In the genomic region with DNA sequence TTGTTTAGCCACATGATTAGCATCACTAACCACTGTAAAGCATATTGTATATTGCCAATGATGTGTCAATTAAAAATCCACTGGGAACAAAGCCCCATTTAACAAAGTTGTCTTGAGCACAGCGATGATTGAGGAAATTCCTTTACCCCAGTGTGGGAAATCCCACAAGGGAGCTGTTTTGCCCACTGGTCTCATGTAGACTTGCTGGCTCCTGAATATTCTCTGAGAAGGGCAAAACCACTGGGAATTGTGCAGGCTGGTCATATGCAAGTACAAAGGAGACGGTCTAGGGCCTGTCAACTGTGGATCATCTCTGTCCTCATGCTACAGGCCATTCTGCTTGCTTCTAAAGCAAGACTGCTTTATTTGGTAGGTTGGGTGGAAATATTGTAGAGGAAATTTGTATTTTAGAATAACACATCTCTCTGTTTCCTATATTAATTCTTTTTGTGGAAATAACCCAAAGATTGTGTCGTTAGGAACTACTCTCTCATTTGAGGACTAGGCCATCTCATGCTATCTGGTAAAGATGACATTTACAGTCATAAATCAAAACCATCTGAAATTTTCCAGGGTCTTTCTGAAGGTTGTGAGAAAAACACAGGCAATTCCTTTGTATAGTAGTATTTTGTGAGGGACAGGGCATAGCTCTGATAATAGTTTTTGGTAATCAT, we compare ENCODE assay signal across 14 cellular contexts.
A peak's percentile ranks its signal among the peaks of the same experiment; 100 is the strongest.
DNase-seq lines count a peak whose midpoint lies in the region; ATAC-seq and TF ChIP-seq lines count a peak whose summit lies in the region.
"Had no signal": no experiment of that assay in that cellular context is flagged by ENCODE, and none has a peak within 500 bp of the region (broad histone marks: within the 10 kb centered on the region; RNA-seq: fewer than 3 reads in every experiment).

No MANE protein-coding gene starts in this region.

- no TSS peak for BruUV-seq in mammary epithelial cell (replicated peaks; lab: Mats Ljungman, UMichigan)

- H3K27me3 Mint-ChIP-seq in activated CD4-positive, alpha-beta T cell treated with anti-CD3 and anti-CD28 coated beads, Interleukin-2, amount 10 ng/mL, durations not matched to agents 24 days and 14 days, result no peaks in the 10 kb centered on the region
- peaks cover 2% of the 10 kb centered on the region for H3K27me3 Mint-ChIP-seq in GM23338 (ENCODE audit: insufficient read depth, low read depth, poor library complexity)

- no peak for TF ChIP-seq CTCF in mammary epithelial cell (conservative IDR thresholded peaks at IDR 0.05 in 1 of 2, IDR thresholded peaks at IDR 0.05 in 1 of 2; ENCODE audit: extremely low read depth in 1 of 2, insufficient read depth in 1 of 2, low read depth in 1 of 2, low read length in 2 of 2)
- TF ChIP-seq CTCF in GM23338 (conservative IDR thresholded peaks at IDR 0.05; ENCODE audit: low read depth in 2 of 2), result no peak

- peaks cover 15% of the 10 kb centered on the region for H3K36me3 Mint-ChIP-seq in activated CD4-positive, alpha-beta T cell treated with anti-CD3 and anti-CD28 coated beads, Interleukin-2, amount 10 ng/mL, durations not matched to agents 24 days and 14 days (ENCODE audit: low read depth)
- H3K36me3 Mint-ChIP-seq in GM23338 (ENCODE audit: low read depth), result no peaks in the 10 kb centered on the region

- H3K4me3 Mint-ChIP-seq in activated CD4-positive, alpha-beta T cell treated with anti-CD3 and anti-CD28 coated beads, Interleukin-2, amount 10 ng/mL, durations not matched to agents 24 days and 14 days, result no peak overlapping the region
- no peak overlapping the region for H3K4me3 Mint-ChIP-seq in GM23338

- H4K20me1 ChIP-seq in mammary epithelial cell (ENCODE audit: insufficient read depth, low read length) (no peaks in the 10 kb centered on the region), GM23338 (replicated peaks; ENCODE audit: insufficient read depth) (no peaks in the 10 kb centered on the region; the same call in 1 of the 2 replicates)

- H3K36me3 ChIP-seq in mammary epithelial cell (ENCODE audit: insufficient read depth, low read length) (no peaks in the 10 kb centered on the region), skeletal muscle satellite cell (ENCODE audit: insufficient read depth, low read length) (no peaks in the 10 kb centered on the region), GM23338 (ENCODE audit: insufficient read depth) (no peaks in the 10 kb centered on the region)
- H3K36me3 ChIP-seq: ascending aorta, gastroesophageal sphincter had no signal

- peak overlapping the region; percentile 34 for H2AFZ ChIP-seq in mammary epithelial cell (ENCODE audit: low read depth, low read length)
- H2AFZ ChIP-seq in GM23338, result no peak overlapping the region

- WGBS in mammary epithelial cell (ENCODE audit: low coverage, missing lambda C conversion rate), result 100% methylated on average over 2 of the region's 3 CpGs

- peaks cover 10% of the 10 kb centered on the region for H3K4me1 ChIP-seq in mammary epithelial cell (ENCODE audit: insufficient read depth, low read length)
- H3K4me1 ChIP-seq in skeletal muscle satellite cell (ENCODE audit: control insufficient read depth, insufficient read depth, low read length), result peaks cover 14% of the 10 kb centered on the region
- peaks cover 24% of the 10 kb centered on the region for H3K4me1 ChIP-seq in GM23338 (ENCODE audit: insufficient read depth)
- H3K4me1 ChIP-seq: Caco-2 had no signal

- H3F3A ChIP-seq in GM23338 (replicated peaks; ENCODE audit: low read depth), result no peaks in the 10 kb centered on the region

- in situ Hi-C loops in mammary epithelial cell (cut with MboI; ENCODE audit: low sequenced_read_pairs in 2 of 2), result no loop called here

- H3K27ac ChIP-seq in mammary epithelial cell (ENCODE audit: insufficient read depth, low read depth, low read length) (no peak overlapping the region), GM23338 (ENCODE audit: low read depth) (no peak overlapping the region)
- H3K27ac ChIP-seq: ascending aorta, gastroesophageal sphincter, KMS-11, RWPE1 had no signal

- no peaks in the 10 kb centered on the region for H3K9me2 ChIP-seq in GM23338 (ENCODE audit: insufficient read depth)

- ATAC-seq in GM23338, result no peak
- ATAC-seq: gastroesophageal sphincter had no signal

- CTCF ChIA-PET in mammary epithelial cell (lab: Charles Lee; ENCODE audit: low non-redundant PET), result no interaction called here

- H3K27ac Mint-ChIP-seq in activated CD4-positive, alpha-beta T cell treated with anti-CD3 and anti-CD28 coated beads, Interleukin-2, amount 10 ng/mL, durations not matched to agents 24 days and 14 days, result peak overlapping the region; percentile 74
- H3K27ac Mint-ChIP-seq in GM23338, result no peak overlapping the region

- H3K9me3 Mint-ChIP-seq in activated CD4-positive, alpha-beta T cell treated with anti-CD3 and anti-CD28 coated beads, Interleukin-2, amount 10 ng/mL, durations not matched to agents 24 days and 14 days, result peaks cover 6% of the 10 kb centered on the region
- H3K9me3 Mint-ChIP-seq in GM23338, result no peaks in the 10 kb centered on the region

- H3K79me2 ChIP-seq in mammary epithelial cell (ENCODE audit: insufficient read depth, low read length), result peaks cover 79% of the 10 kb centered on the region
- H3K79me2 ChIP-seq in GM23338 (replicated peaks; ENCODE audit: insufficient read depth), result peaks cover 99% of the 10 kb centered on the region

- no peak overlapping the region for H3K9ac ChIP-seq in mammary epithelial cell (ENCODE audit: insufficient read depth, low read length)
- H3K9ac ChIP-seq in skeletal muscle satellite cell (ENCODE audit: low read depth, low read length), result no peak overlapping the region
- H3K9ac ChIP-seq: KMS-11 had no signal

- DNase-seq in activated CD4-positive, alpha-beta T cell treated with anti-CD3 and anti-CD28 coated beads, Interleukin-2, amount 10 ng/mL, durations not matched to agents 24 days and 14 days, result no peak
- no peak for DNase-seq in activated CD4-positive, alpha-beta T cell treated with anti-CD3 and anti-CD28 coated beads for 1 hour
- DNase-seq in HT-29 (ENCODE audit: low spot score) (peak; percentile 21), mammary epithelial cell (no peak), NCI-H2227 treated with DMSO at 0.1 percent for 48 hours (lab: John Stamatoyannopoulos, UW) (no peak), GM23338 (ENCODE audit: low spot score) (no peak), UCSD-AML1 (lab: John Stamatoyannopoulos, UW; ENCODE audit: unreplicated experiment) (no peak)
- DNase-seq: Caco-2, NCI-H187 treated with DMSO at 0.1 percent for 48 hours had no signal

- H3K4me3 ChIP-seq in mammary epithelial cell (replicated peaks in 1 of 3; ENCODE audit: insufficient read depth in 1 of 3, low read depth in 2 of 3, low read length in 3 of 3) (no peak overlapping the region), skeletal muscle satellite cell (ENCODE audit: low read length) (no peak overlapping the region), GM23338 (no peak overlapping the region)
- H3K4me3 ChIP-seq: ascending aorta, gastroesophageal sphincter had no signal

- H3K27me3 ChIP-seq in mammary epithelial cell (ENCODE audit: insufficient read depth, low read length) (no peaks in the 10 kb centered on the region), skeletal muscle satellite cell (ENCODE audit: control insufficient read depth, insufficient read depth, low read length) (no peaks in the 10 kb centered on the region), GM23338 (ENCODE audit: insufficient read depth) (no peaks in the 10 kb centered on the region)
- H3K27me3 ChIP-seq: ascending aorta, gastroesophageal sphincter had no signal

- H3K9me3 ChIP-seq in mammary epithelial cell (replicated peaks; ENCODE audit: insufficient read depth, low read length), result no peaks in the 10 kb centered on the region
- no peaks in the 10 kb centered on the region for H3K9me3 ChIP-seq in skeletal muscle satellite cell (replicated peaks; ENCODE audit: low read length)
- H3K9me3 ChIP-seq: ascending aorta, Caco-2, gastroesophageal sphincter had no signal

- H3K4me2 ChIP-seq in mammary epithelial cell (ENCODE audit: insufficient read depth, low read depth, low read length) (peak overlapping the region; percentile 58), skeletal muscle satellite cell (ENCODE audit: low read length) (peak overlapping the region; percentile 67), GM23338 (no peak overlapping the region)
- H3K4me2 ChIP-seq: KMS-11 had no signal

- H3K4me1 Mint-ChIP-seq in activated CD4-positive, alpha-beta T cell treated with anti-CD3 and anti-CD28 coated beads, Interleukin-2, amount 10 ng/mL, durations not matched to agents 24 days and 14 days, result peaks cover 20% of the 10 kb centered on the region
- H3K4me1 Mint-ChIP-seq in GM23338, result peaks cover 41% of the 10 kb centered on the region

- dilution Hi-C loops in mammary epithelial cell (cut with HindIII; ENCODE audit: low sequenced_read_pairs), result no loop called here

- intact Hi-C loops in activated CD4-positive, alpha-beta T cell treated with anti-CD3 and anti-CD28 coated beads, Interleukin-2, amount 10 ng/mL, durations not matched to agents 24 days and 14 days (cut with micrococcal nuclease), result loop anchor here (2.0 kb wide), 1 partner anchor 16 kb away; no protein-coding TSS in a partner anchor
- intact Hi-C loops in mammary epithelial cell (cut with micrococcal nuclease), result no loop called here
